In the genomic region with DNA sequence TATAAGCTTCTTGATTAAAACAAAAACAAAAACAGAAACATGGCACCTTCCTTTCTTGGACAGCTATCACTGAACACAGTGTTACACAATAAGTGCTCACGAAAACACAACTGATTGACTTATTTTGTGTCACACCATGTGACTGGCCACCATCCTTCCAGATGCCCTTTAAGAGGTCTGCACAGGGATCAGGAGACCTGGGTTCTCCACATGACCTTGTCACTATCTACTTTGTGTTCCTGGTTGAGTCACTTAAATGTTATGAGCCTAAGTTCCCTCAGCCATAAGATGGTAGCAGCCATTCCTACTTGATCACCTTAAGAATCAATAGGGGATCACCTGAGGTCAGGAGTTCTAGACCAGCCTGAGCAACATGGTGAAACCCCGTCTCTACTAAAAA, we compare ENCODE assay signal across 15 cellular contexts.
DNase-seq lines count a peak whose midpoint lies in the region; ATAC-seq, FAIRE-seq and TF ChIP-seq lines count a peak whose summit lies in the region.
"Had no signal": no experiment of that assay in that cellular context is flagged by ENCODE, and none has a peak within 500 bp of the region (broad histone marks: within the 10 kb centered on the region; RNA-seq: fewer than 3 reads in every experiment).

No MANE protein-coding gene starts in this region.

- no peak overlapping the region for H2AFZ ChIP-seq in IMR-90 (replicated peaks; ENCODE audit: low read length, poor library complexity)
- no peak overlapping the region for H2AFZ ChIP-seq in HepG2 (ENCODE audit: low read length)

- no TSS peak for BruUV-seq in IMR-90 (replicated peaks; lab: Mats Ljungman, UMichigan)
- BruUV-seq in HepG2 (replicated peaks; lab: Mats Ljungman, UMichigan), result no TSS peak

- TF ChIP-seq POLR2A in IMR-90 (IDR thresholded peaks at IDR 0.05; ENCODE audit: low read depth, low read length) (no peak), HepG2 (IDR thresholded peaks at IDR 0.05; ENCODE audit: insufficient read depth in 1 of 2, low read depth in 2 of 2, low read length in 2 of 2) (no peak)

- H3K4me3 Mint-ChIP-seq in stimulated activated naive B cell treated with anti-CD40 and anti-IgM and Interleukin-4, amounts not matched to agents 10 μg/mL and 1 μg/mL and 100 μg/mL, for 72 hours, result no peak overlapping the region

- H2BK15ac ChIP-seq in IMR-90 (ENCODE audit: low read depth, low read length), result no peak overlapping the region

- H3K79me2 ChIP-seq in HepG2 (ENCODE audit: insufficient read depth, low read length), result peaks cover 9% of the 10 kb centered on the region

- no peaks in the 10 kb centered on the region for H3K27me3 Mint-ChIP-seq in stimulated activated naive B cell treated with anti-CD40 and anti-IgM and Interleukin-4, amounts not matched to agents 10 μg/mL and 1 μg/mL and 100 μg/mL, for 72 hours

- CTCF ChIA-PET in IMR-90 (lab: Yijun Ruan, JAX), result no interaction called here
- CTCF ChIA-PET in HepG2 (lab: Yijun Ruan, JAX; ENCODE audit: low intra/inter-chr PET ratio, low total read pairs), result no interaction called here

- TF ChIP-seq CTCF in IMR-90 (conservative IDR thresholded peaks at IDR 0.05; ENCODE audit: low read depth, low read length) (no peak), HepG2 (CRISPR knock-in tag; IDR thresholded peaks at IDR 0.05) (no peak)

- no peak overlapping the region for H2BK120ac ChIP-seq in IMR-90 (ENCODE audit: low read depth, low read length)

- TF ChIP-seq EP300 in HepG2 (IDR thresholded peaks at IDR 0.05; ENCODE audit: low read depth in 2 of 2, low read length in 2 of 2) (no peak), HepG2 (CRISPR knock-in tag; IDR thresholded peaks at IDR 0.05; ENCODE audit: borderline replicate concordance) (no peak)

- peaks cover 23 to 47% of the 10 kb centered on the region in 2 donors for H3K36me3 Mint-ChIP-seq in stimulated activated naive B cell treated with anti-CD40 and anti-IgM and Interleukin-4, amounts not matched to agents 10 μg/mL and 1 μg/mL and 100 μg/mL, for 72 hours

- no peak overlapping the region for H3K27ac ChIP-seq in IMR-90 (ENCODE audit: insufficient read depth, low read length)
- H3K27ac ChIP-seq in angular gyrus (ENCODE audit: low read depth, low read length), result peak overlapping the region; percentile 85
- H3K27ac ChIP-seq in HepG2 (ENCODE audit: extremely low read length, insufficient read depth, low read length), result no peak overlapping the region
- H3K27ac ChIP-seq: BLaER1 had no signal

- H2AK9ac ChIP-seq in IMR-90 (replicated peaks; ENCODE audit: low read depth, low read length, poor library complexity), result no peak overlapping the region

- H3K9me3 ChIP-seq in IMR-90 (ENCODE audit: control insufficient read depth, insufficient read depth, low read length) (no peaks in the 10 kb centered on the region), HepG2 (ENCODE audit: low read length) (no peaks in the 10 kb centered on the region)
- H3K9me3 ChIP-seq: BLaER1 had no signal

- H2BK5ac ChIP-seq in IMR-90 (ENCODE audit: low read depth, low read length, poor library complexity, severe bottlenecking), result no peak overlapping the region

- H4K20me1 ChIP-seq in IMR-90 (ENCODE audit: insufficient read depth, low read length), result peaks cover 95% of the 10 kb centered on the region
- H4K20me1 ChIP-seq in HepG2 (ENCODE audit: insufficient read depth, low read length), result no peaks in the 10 kb centered on the region
- H4K20me1 ChIP-seq: BLaER1 had no signal

- TF ChIP-seq RAD21 in IMR-90 (IDR thresholded peaks at IDR 0.05; ENCODE audit: low read length) (no peak), HepG2 (CRISPR knock-in tag; IDR thresholded peaks at IDR 0.05) (no peak)

- no peak overlapping the region for H3K4me2 ChIP-seq in IMR-90 (ENCODE audit: low read depth, low read length)
- no peak overlapping the region for H3K4me2 ChIP-seq in HepG2 (ENCODE audit: low read depth, low read length)
- H3K4me2 ChIP-seq: BLaER1 had no signal

- H3K4me1 Mint-ChIP-seq in stimulated activated naive B cell treated with anti-CD40 and anti-IgM and Interleukin-4, amounts not matched to agents 10 μg/mL and 1 μg/mL and 100 μg/mL, for 72 hours, result peaks cover 35 to 63% of the 10 kb centered on the region in 2 donors

- no peak overlapping the region for H3K14ac ChIP-seq in IMR-90 (replicated peaks; ENCODE audit: low read depth, low read length)

- dilution Hi-C loops in IMR-90 (cut with HindIII; ENCODE audit: low sequenced_read_pairs, unreplicated experiment), result no loop called here

- peak overlapping the region; percentile 11 for H3K27ac Mint-ChIP-seq in stimulated activated naive B cell treated with anti-CD40 and anti-IgM and Interleukin-4, amounts not matched to agents 10 μg/mL and 1 μg/mL and 100 μg/mL, for 72 hours

- H3K18ac ChIP-seq in IMR-90 (ENCODE audit: low read depth, low read length), result no peak overlapping the region

- H3K9ac ChIP-seq in IMR-90 (ENCODE audit: low read depth, low read length) (no peak overlapping the region), HepG2 (ENCODE audit: insufficient read depth, low read depth, low read length) (no peak overlapping the region)
- H3K9ac ChIP-seq: BLaER1 had no signal

- H3K27me3 ChIP-seq in IMR-90 (ENCODE audit: control insufficient read depth, insufficient read depth, low read length), result no peaks in the 10 kb centered on the region
- H3K27me3 ChIP-seq in HepG2 (ENCODE audit: control insufficient read depth in 1 of 2, insufficient read depth in 2 of 2, low read length in 2 of 2), result no peaks in the 10 kb centered on the region
- H3K27me3 ChIP-seq: BLaER1 had no signal

- in situ Hi-C loops in IMR-90 (cut with MboI; ENCODE audit: low sequenced_read_pairs) (no loop called here), HepG2 (cut with HindIII; ENCODE audit: extremely low pct_ligation_motif_present, low pct_unique_long_range_greater_than_20kb) (no loop called here)

- peaks cover 42% of the 10 kb centered on the region for H3K9me1 ChIP-seq in IMR-90 (ENCODE audit: insufficient read depth, low read length)

- ATAC-seq in IMR-90 (ENCODE audit: low read depth), result no peak
- no peak for ATAC-seq in HepG2
- ATAC-seq in stimulated activated naive B cell treated with anti-CD40 and anti-IgM and Interleukin-4, amounts not matched to agents 10 μg/mL and 1 μg/mL and 100 μg/mL, for 72 hours (replicated peaks), result no peak
- ATAC-seq in GM18868 (IDR thresholded peaks at IDR 0.05; ENCODE audit: unreplicated experiment), result no peak
- ATAC-seq in GM21786 (IDR thresholded peaks at IDR 0.05; ENCODE audit: unreplicated experiment), result no peak

- H3K36me3 ChIP-seq in IMR-90 (ENCODE audit: control insufficient read depth, insufficient read depth, low read length) (peaks cover 22% of the 10 kb centered on the region; the same call in 1 of the 2 replicates), HepG2 (replicated peaks in 1 of 2; ENCODE audit: control insufficient read depth in 1 of 2, insufficient read depth in 2 of 2, low read length in 2 of 2) (peaks cover 4 to 13% of the 10 kb centered on the region in 2 experiments)

- intact Hi-C loops in IMR-90 (cut with micrococcal nuclease) (no loop called here), HepG2 (cut with micrococcal nuclease; ENCODE audit: unreplicated experiment) (loop anchor here (10.0 kb wide), 1 partner anchor 87 kb away; no protein-coding TSS in a partner anchor)

- DNase-seq in IMR-90 (no peak), HepG2 (ENCODE audit: low spot score) (no peak), DMS53 treated with DMSO at 0.1 percent for 48 hours (lab: John Stamatoyannopoulos, UW; ENCODE audit: unreplicated experiment) (no peak)
- DNase-seq in stimulated activated naive B cell treated with anti-CD40 and anti-IgM and Interleukin-4, amounts not matched to agents 10 μg/mL and 1 μg/mL and 100 μg/mL, for 72 hours, result no peak
- DNase-seq: HCEC 1CT, NCI-H146, NCI-H2081 treated with DMSO at 0.1 percent for 48 hours, NCI-H524, SIG-M5 had no signal

- no CpG with 5 or more reads among the region's 2 CpGs for WGBS in IMR-90 (ENCODE audit: extremely low coverage in 2 of 2, insufficient read length in 1 of 2), 2 experiments
- 85% methylated on average over 2 of the region's 2 CpGs for WGBS in HepG2 (ENCODE audit: low lambda C conversion rate)

- no peak overlapping the region for H4K91ac ChIP-seq in IMR-90 (ENCODE audit: insufficient read depth, low read depth, low read length)

- H3K4ac ChIP-seq in IMR-90 (ENCODE audit: low read depth, low read length), result no peak overlapping the region

- no peak overlapping the region for H2BK20ac ChIP-seq in IMR-90 (ENCODE audit: low read depth, low read length)

- no peak overlapping the region for H2AK5ac ChIP-seq in IMR-90 (ENCODE audit: low read depth, low read length)

- no peak overlapping the region for H3K4me3 ChIP-seq in IMR-90 (ENCODE audit: insufficient read depth, low read depth, low read length)
- no peak overlapping the region for H3K4me3 ChIP-seq in HepG2 (replicated peaks in 1 of 3; ENCODE audit: insufficient read depth in 1 of 3, low read depth in 2 of 3, low read length in 3 of 3)
- H3K4me3 ChIP-seq: BLaER1 had no signal

- H4K8ac ChIP-seq in IMR-90 (ENCODE audit: low read depth in 2 of 2, low read length in 2 of 2), result no peak overlapping the region

- H3K56ac ChIP-seq in IMR-90 (ENCODE audit: extremely low read depth, insufficient read depth, low read length), result no peak overlapping the region

- H3K23ac ChIP-seq in IMR-90 (ENCODE audit: low read depth, low read length), result 0 out of 2 replicates have a peak overlapping the region, but pooled peaks have one; percentile 8

- no peak for FAIRE-seq in HepG2 (lab: Jason Lieb, UNC)
- FAIRE-seq: GM18507, RCC 7860 had no signal

- peaks cover 53 to 97% of the 10 kb centered on the region in 2 experiments for H3K79me1 ChIP-seq in IMR-90 (ENCODE audit: low read depth in 1 of 2, low read length in 2 of 2)

- peaks cover 0 to 2% of the 10 kb centered on the region in 2 donors for H3K9me3 Mint-ChIP-seq in stimulated activated naive B cell treated with anti-CD40 and anti-IgM and Interleukin-4, amounts not matched to agents 10 μg/mL and 1 μg/mL and 100 μg/mL, for 72 hours

- H3K4me1 ChIP-seq in IMR-90 (ENCODE audit: control insufficient read depth, insufficient read depth, low read length) (peaks cover 13% of the 10 kb centered on the region), HepG2 (ENCODE audit: insufficient read depth, low read length) (peaks cover 87% of the 10 kb centered on the region)

- POLR2A ChIA-PET in IMR-90 (lab: Charles Lee; ENCODE audit: unreplicated experiment) (no interaction called here), HepG2 (lab: Yijun Ruan, JAX) (no interaction called here)

- no peak overlapping the region for H4K5ac ChIP-seq in IMR-90 (ENCODE audit: low read depth, low read length)

TF ChIP-seq in IMR-90, 13 proteins besides CTCF, POLR2A, EP300 and RAD21:
- TF ChIP-seq CEBPB (IDR thresholded peaks at IDR 0.05; ENCODE audit: low read depth, low read length) (peak; percentile 40; the same call in 1 of the 2 replicates), RFX5 (IDR thresholded peaks at IDR 0.05; ENCODE audit: low read depth, low read length) (no peak)

TF ChIP-seq in HepG2, 621 proteins besides CTCF, POLR2A, EP300 and RAD21 (continues in another document):
- TF ChIP-seq PHF8 (CRISPR knock-in tag; IDR thresholded peaks at IDR 0.05), result no peak
